ENCODE assay signal across 8 cellular contexts in genomic region chr9:40992472-40992821, GRCh38.
A peak's percentile ranks its signal among the peaks of the same experiment; 100 is the strongest.
DNase-seq lines count a peak whose midpoint lies in the region; ATAC-seq and TF ChIP-seq lines count a peak whose summit lies in the region.
"Not testable (repeated sequence)": the region's sequence is repeated elsewhere in the genome, so short reads cannot be mapped to it uniquely, and the experiment has no call there.

No MANE protein-coding gene starts in this region.

- not testable (repeated sequence) for H3K4me3 Mint-ChIP-seq in activated T-helper 2 cell treated with anti-CD3 and anti-CD28 coated beads, Interferon-gamma antibody, Interleukin-2, Interleukin-4, amounts not matched to agents 10 μg/mL and 5 μg/mL and 100 μg/mL, durations not matched to agents 14 hours and 24 hours and 36 hours (ENCODE audit: low read depth)

- not testable (repeated sequence) for H3K36me3 ChIP-seq in HUES48 (ENCODE audit: control insufficient read depth, insufficient read depth, low read length); skeletal muscle tissue (ENCODE audit: control insufficient read depth in 3 of 3, insufficient read depth in 3 of 3, low read length in 3 of 3)

- H3K27ac Mint-ChIP-seq in activated T-helper 2 cell treated with anti-CD3 and anti-CD28 coated beads, Interferon-gamma antibody, Interleukin-2, Interleukin-4, amounts not matched to agents 10 μg/mL and 5 μg/mL and 100 μg/mL, durations not matched to agents 14 hours and 24 hours and 36 hours = peak overlapping the region; percentile 99

- not testable (repeated sequence) for TF ChIP-seq POLR2A in lower leg skin (IDR thresholded peaks at IDR 0.05)

- peak; percentile 20 for DNase-seq in AG08396 (ENCODE audit: low spot score)
- DNase-seq in activated T-helper 2 cell treated with anti-CD3 and anti-CD28 coated beads, Interferon-gamma antibody, Interleukin-2, Interleukin-4, amounts not matched to agents 10 μg/mL and 5 μg/mL and 100 μg/mL, durations not matched to agents 14 hours and 24 hours and 36 hours (ENCODE audit: low spot score) = not testable (repeated sequence)
- peak; percentile 67 to 95 for DNase-seq in lower leg skin (ENCODE audit: low spot score in 2 of 2)

- H3K27ac ChIP-seq in HUES48 (ENCODE audit: low read depth, low read length) = peak overlapping the region; percentile 90
- H3K27ac ChIP-seq in skeletal muscle tissue (ENCODE audit: low read depth, low read length) = peak overlapping the region; percentile 91

- intact Hi-C loops in activated T-helper 2 cell treated with anti-CD3 and anti-CD28 coated beads, Interferon-gamma antibody, Interleukin-2, Interleukin-4, amounts not matched to agents 10 μg/mL and 5 μg/mL and 100 μg/mL, durations not matched to agents 14 hours and 24 hours and 36 hours (cut with micrococcal nuclease); lower leg skin (cut with DNase I; ENCODE audit: low total_unique reads): not testable (repeated sequence)

- peak overlapping the region; percentile 80 for H3K9ac ChIP-seq in HUES48 (ENCODE audit: low read depth, low read length)
- peak overlapping the region; percentile 82 to 97 (median 96) for H3K9ac ChIP-seq in skeletal muscle tissue (ENCODE audit: low read depth in 1 of 3, low read length in 3 of 3)

- TF ChIP-seq CTCF in lower leg skin (IDR thresholded peaks at IDR 0.05) = not testable (repeated sequence)

- H3K4me1 ChIP-seq in HUES48 (ENCODE audit: control insufficient read depth, insufficient read depth, low read length) = not testable (repeated sequence)
- peaks cover 6 to 15% (median 8%) of the 10 kb centered on the region in 3 donors for H3K4me1 ChIP-seq in skeletal muscle tissue (ENCODE audit: control insufficient read depth in 3 of 3, insufficient read depth in 3 of 3, low read length in 3 of 3)

- WGBS in lower leg skin, 2 donors = 4 to 10% methylated on average over 25 of the region's 25 CpGs

- H3K4me1 Mint-ChIP-seq in activated T-helper 2 cell treated with anti-CD3 and anti-CD28 coated beads, Interferon-gamma antibody, Interleukin-2, Interleukin-4, amounts not matched to agents 10 μg/mL and 5 μg/mL and 100 μg/mL, durations not matched to agents 14 hours and 24 hours and 36 hours (ENCODE audit: low read depth) = peaks cover 31% of the 10 kb centered on the region

- H3K4me3 ChIP-seq in HUES48 (ENCODE audit: low read depth, low read length) (peak overlapping the region; percentile 88), lower leg skin (ENCODE audit: low read depth, poor library complexity, severe bottlenecking) (peak overlapping the region; percentile 81), skeletal muscle tissue (ENCODE audit: low read length in 3 of 3) (peak overlapping the region; percentile 94 to 98 (median 97))

- H3K9me3 ChIP-seq in HUES48 (ENCODE audit: control insufficient read depth, insufficient read depth, low read length) = peaks cover 15% of the 10 kb centered on the region; the same call in 1 of the 2 replicates
- H3K9me3 ChIP-seq in skeletal muscle tissue (ENCODE audit: control insufficient read depth in 3 of 3, low read length in 3 of 3) = not testable (repeated sequence)

- peaks cover 51% of the 10 kb centered on the region for H3K36me3 Mint-ChIP-seq in activated T-helper 2 cell treated with anti-CD3 and anti-CD28 coated beads, Interferon-gamma antibody, Interleukin-2, Interleukin-4, amounts not matched to agents 10 μg/mL and 5 μg/mL and 100 μg/mL, durations not matched to agents 14 hours and 24 hours and 36 hours (ENCODE audit: low read depth)

- H3K9me3 Mint-ChIP-seq in activated T-helper 2 cell treated with anti-CD3 and anti-CD28 coated beads, Interferon-gamma antibody, Interleukin-2, Interleukin-4, amounts not matched to agents 10 μg/mL and 5 μg/mL and 100 μg/mL, durations not matched to agents 14 hours and 24 hours and 36 hours = not testable (repeated sequence)

- peak; percentile 24 for ATAC-seq in GM18873 (IDR thresholded peaks at IDR 0.05; ENCODE audit: low FRiP score, unreplicated experiment)
- ATAC-seq in HG02610 (IDR thresholded peaks at IDR 0.05; ENCODE audit: unreplicated experiment) = peak; percentile 48
- peak; percentile 65 for ATAC-seq in esophagus mucosa

- H3K27me3 Mint-ChIP-seq in activated T-helper 2 cell treated with anti-CD3 and anti-CD28 coated beads, Interferon-gamma antibody, Interleukin-2, Interleukin-4, amounts not matched to agents 10 μg/mL and 5 μg/mL and 100 μg/mL, durations not matched to agents 14 hours and 24 hours and 36 hours (ENCODE audit: low read depth) = not testable (repeated sequence)

- not testable (repeated sequence) for H3K27me3 ChIP-seq in HUES48 (ENCODE audit: control insufficient read depth, insufficient read depth, low read length); skeletal muscle tissue (ENCODE audit: control insufficient read depth in 3 of 3, insufficient read depth in 3 of 3, low read length in 3 of 3)
